ENCODE assay signal across 1 cellular context in genomic region chr20:24994470-24995368, GRCh38.
A peak's percentile ranks its signal among the peaks of the same experiment; 100 is the strongest.
TF ChIP-seq lines count a peak whose summit lies in the region.

No MANE protein-coding gene starts in this region.

TF ChIP-seq in HepG2, 621 proteins besides CTCF, POLR2A, EP300 and RAD21 (continued from another document and continues in another):
- TF ChIP-seq MAZ (IDR thresholded peaks at IDR 0.05; ENCODE audit: borderline replicate concordance, low read depth, low read length) = peak; percentile 59; the same call in 1 of the 2 replicates
- TF ChIP-seq MAZ (CRISPR knock-in tag; IDR thresholded peaks at IDR 0.05; ENCODE audit: low read depth) = 0 out of 2 replicates have a peak, but pooled peaks have one; percentile 45
- no peak for TF ChIP-seq ATF4 (CRISPR knock-in tag; IDR thresholded peaks at IDR 0.05)
- TF ChIP-seq TBP (CRISPR knock-in tag; IDR thresholded peaks at IDR 0.05) = no peak
- no peak for TF ChIP-seq MLLT10 (CRISPR knock-in tag; IDR thresholded peaks at IDR 0.05)
- TF ChIP-seq ZNF24 (IDR thresholded peaks at IDR 0.05) = no peak
- no peak for TF ChIP-seq RNF219 (CRISPR knock-in tag; IDR thresholded peaks at IDR 0.05)
- TF ChIP-seq ZNF280B (CRISPR knock-in tag; IDR thresholded peaks at IDR 0.05; ENCODE audit: borderline replicate concordance) = no peak
- no peak; the same call in 1 of the 2 replicates for TF ChIP-seq FOXA3 (CRISPR knock-in tag; IDR thresholded peaks at IDR 0.05)
- no peak for TF ChIP-seq ZBTB3 (CRISPR knock-in tag; IDR thresholded peaks at IDR 0.05; ENCODE audit: borderline replicate concordance, low read depth)
- TF ChIP-seq PPARG (CRISPR knock-in tag; conservative IDR thresholded peaks at IDR 0.05) = 0 out of 2 replicates have a peak, but pooled peaks have one; percentile 24
- no peak for TF ChIP-seq ZNF792 (CRISPR knock-in tag; IDR thresholded peaks at IDR 0.05)
- TF ChIP-seq MYPOP (CRISPR knock-in tag; IDR thresholded peaks at IDR 0.05) = peak; percentile 89
- no peak for TF ChIP-seq CC2D1A (CRISPR knock-in tag; IDR thresholded peaks at IDR 0.05)
- TF ChIP-seq JUNB (CRISPR knock-in tag; IDR thresholded peaks at IDR 0.05; ENCODE audit: borderline replicate concordance) = no peak
- TF ChIP-seq HNF1B (CRISPR knock-in tag; IDR thresholded peaks at IDR 0.05) = 0 out of 2 replicates have a peak, but pooled peaks have one; percentile 11
- no peak for TF ChIP-seq PHF20 (CRISPR knock-in tag; IDR thresholded peaks at IDR 0.05)
- no peak; the same call in 1 of the 2 replicates for TF ChIP-seq ZBTB26 (CRISPR knock-in tag; IDR thresholded peaks at IDR 0.05; ENCODE audit: borderline replicate concordance)
- 0 out of 2 replicates have a peak, but pooled peaks have one; percentile 28 for TF ChIP-seq ZXDC (CRISPR knock-in tag; IDR thresholded peaks at IDR 0.05)
- TF ChIP-seq SOX5 (CRISPR knock-in tag; IDR thresholded peaks at IDR 0.05; ENCODE audit: borderline replicate concordance) = no peak
- TF ChIP-seq RBFOX2 (IDR thresholded peaks at IDR 0.05; ENCODE audit: low read depth, low read length) = no peak
- TF ChIP-seq ZSCAN31 (CRISPR knock-in tag; IDR thresholded peaks at IDR 0.05; ENCODE audit: low read depth) = no peak
- TF ChIP-seq TERF1 (CRISPR knock-in tag; IDR thresholded peaks at IDR 0.05) = no peak
- no peak for TF ChIP-seq KLF11 (CRISPR knock-in tag; IDR thresholded peaks at IDR 0.05)
- no peak for TF ChIP-seq ZNF530 (CRISPR knock-in tag; IDR thresholded peaks at IDR 0.05; ENCODE audit: low read depth)
- no peak for TF ChIP-seq TAF15 (IDR thresholded peaks at IDR 0.05; ENCODE audit: low read depth, low read length, poor library complexity, severe bottlenecking)
- no peak for TF ChIP-seq ZNF773 (CRISPR knock-in tag; IDR thresholded peaks at IDR 0.05; ENCODE audit: borderline replicate concordance)
- no peak for TF ChIP-seq ZSCAN5A (CRISPR knock-in tag; IDR thresholded peaks at IDR 0.05; ENCODE audit: borderline replicate concordance)
- TF ChIP-seq PREB (CRISPR knock-in tag; IDR thresholded peaks at IDR 0.05) = no peak
- no peak for TF ChIP-seq ZNF724P (CRISPR knock-in tag; IDR thresholded peaks at IDR 0.05; ENCODE audit: borderline replicate concordance)
- no peak for TF ChIP-seq ZNF749 (CRISPR knock-in tag; IDR thresholded peaks at IDR 0.05; ENCODE audit: borderline replicate concordance)
- TF ChIP-seq RBM22 (optimal IDR thresholded peaks at IDR 0.05; ENCODE audit: low read length) = no peak
- TF ChIP-seq ZNF329 (CRISPR knock-in tag; IDR thresholded peaks at IDR 0.05; ENCODE audit: low read depth) = 0 out of 2 replicates have a peak, but pooled peaks have one; percentile 28
- TF ChIP-seq ZMAT5 (CRISPR knock-in tag; IDR thresholded peaks at IDR 0.05; ENCODE audit: borderline replicate concordance, low read depth) = no peak
- no peak for TF ChIP-seq POLR2AphosphoS2 (IDR thresholded peaks at IDR 0.05; ENCODE audit: low read depth, low read length)
- no peak for TF ChIP-seq CERS6 (CRISPR knock-in tag; IDR thresholded peaks at IDR 0.05)
- TF ChIP-seq ZNF383 (CRISPR knock-in tag; IDR thresholded peaks at IDR 0.05; ENCODE audit: borderline replicate concordance) = no peak
- TF ChIP-seq ZNF512 (CRISPR knock-in tag; IDR thresholded peaks at IDR 0.05) = no peak
- TF ChIP-seq ARNT2 (CRISPR knock-in tag; IDR thresholded peaks at IDR 0.05; ENCODE audit: low read depth) = no peak
- TF ChIP-seq ZNF703 (CRISPR knock-in tag; IDR thresholded peaks at IDR 0.05; ENCODE audit: borderline replicate concordance) = no peak
- TF ChIP-seq ATAD3A (CRISPR knock-in tag; IDR thresholded peaks at IDR 0.05) = no peak
- no peak for TF ChIP-seq ZBTB21 (CRISPR knock-in tag; IDR thresholded peaks at IDR 0.05)
- no peak for TF ChIP-seq SRSF1 (optimal IDR thresholded peaks at IDR 0.05; ENCODE audit: low read depth, low read length)
- TF ChIP-seq PAF1 (CRISPR knock-in tag; IDR thresholded peaks at IDR 0.05) = no peak
- no peak for TF ChIP-seq AHR (CRISPR knock-in tag; IDR thresholded peaks at IDR 0.05)
- no peak for TF ChIP-seq ZNF550 (CRISPR knock-in tag; IDR thresholded peaks at IDR 0.05; ENCODE audit: borderline replicate concordance)
- no peak for TF ChIP-seq RFXANK (CRISPR knock-in tag; IDR thresholded peaks at IDR 0.05)
